In the genomic region with DNA sequence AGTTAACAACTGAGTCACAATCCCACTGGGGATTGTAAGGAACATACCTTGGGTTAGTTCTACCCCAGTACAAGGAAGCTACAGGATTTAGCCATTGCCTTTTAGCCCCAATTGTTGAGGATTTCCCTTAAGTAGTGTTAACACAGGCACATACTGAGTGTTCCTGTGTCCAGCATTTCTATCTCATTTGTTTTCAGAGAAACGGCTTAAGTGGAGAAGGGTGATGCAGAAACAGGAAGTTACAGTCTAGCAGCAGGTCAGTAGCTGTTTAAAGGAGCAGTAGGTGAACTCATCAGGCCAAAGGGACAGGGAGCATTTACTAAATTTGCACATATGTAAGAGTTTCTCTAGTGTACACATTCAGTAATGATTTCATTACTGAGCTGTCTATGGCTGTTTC, we compare ENCODE assay signal across 9 cellular contexts.
DNase-seq lines count a peak whose midpoint lies in the region; ATAC-seq and TF ChIP-seq lines count a peak whose summit lies in the region.
"Had no signal": no experiment of that assay in that cellular context is flagged by ENCODE, and none has a peak within 500 bp of the region (broad histone marks: within the 10 kb centered on the region; RNA-seq: fewer than 3 reads in every experiment).

No MANE protein-coding gene starts in this region.

- no peaks in the 10 kb centered on the region for H3K9me3 ChIP-seq in gastrocnemius medialis

- peaks cover 0 to 12% of the 10 kb centered on the region in 2 donors for H3K4me1 ChIP-seq in gastrocnemius medialis

- in situ Hi-C loops in gastrocnemius medialis (cut with MboI; ENCODE audit: low sequenced_read_pairs in 4 of 4): no loop called here

- H3K36me3 ChIP-seq in gastrocnemius medialis: no peaks in the 10 kb centered on the region

- intact Hi-C loops in gastrocnemius medialis (cut with DNase I; ENCODE audit: low total_unique reads): no loop called here
- intact Hi-C loops in dorsolateral prefrontal cortex (cut with DNase I): no loop called here

- peak; percentile 82 for DNase-seq in SKM-1 treated with dmso at 0.1 percent for 144 hours (lab: John Stamatoyannopoulos, UW; ENCODE audit: unreplicated experiment)
- no peak for DNase-seq in amygdala (lab: John Stamatoyannopoulos, UW)
- DNase-seq in NCI-H524 treated with DMSO at 0.1 percent for 48 hours (lab: John Stamatoyannopoulos, UW): no peak
- no peak for DNase-seq in gastrocnemius medialis
- no peak for DNase-seq in dorsolateral prefrontal cortex

- H3K27ac ChIP-seq in 22Rv1: peak overlapping the region; percentile 44; the same call in 1 of the 2 replicates
- H3K27ac ChIP-seq in gastrocnemius medialis: no peak overlapping the region
- no peak overlapping the region for H3K27ac ChIP-seq in dorsolateral prefrontal cortex
- H3K27ac ChIP-seq: SK-N-MC had no signal

- TF ChIP-seq POLR2A in gastrocnemius medialis (IDR thresholded peaks at IDR 0.05): no peak

- TF ChIP-seq CTCF in 22Rv1 (IDR thresholded peaks at IDR 0.05) (no peak), gastrocnemius medialis (IDR thresholded peaks at IDR 0.05 in 4 of 5, conservative IDR thresholded peaks at IDR 0.05 in 1 of 5) (no peak), dorsolateral prefrontal cortex (IDR thresholded peaks at IDR 0.05 in 54 of 56, conservative IDR thresholded peaks at IDR 0.05 in 2 of 56; ENCODE audit: low read depth in 1 of 56, partially characterized antibody in 56 of 56) (no peak)

- ATAC-seq in GM19351 (IDR thresholded peaks at IDR 0.05; ENCODE audit: unreplicated experiment) (peak; percentile 48), HG03196 (IDR thresholded peaks at IDR 0.05; ENCODE audit: unreplicated experiment) (peak; percentile 40), gastrocnemius medialis (no peak)

- no peak overlapping the region for H3K4me3 ChIP-seq in gastrocnemius medialis
- no peak overlapping the region for H3K4me3 ChIP-seq in dorsolateral prefrontal cortex
- H3K4me3 ChIP-seq: SK-N-MC had no signal

- H3K27me3 ChIP-seq in gastrocnemius medialis (no peaks in the 10 kb centered on the region), dorsolateral prefrontal cortex (no peaks in the 10 kb centered on the region)

Comparison
In these comparisons a context has a peak if more than half of its experiments do, and no peak if none do; other contexts are left out.
1. ATAC-seq: peak in GM19351 (single experiment) and HG03196 (single experiment); none in gastrocnemius medialis (0 of 2).